21 cellular contexts compared by ENCODE assay signal in the genomic region with DNA sequence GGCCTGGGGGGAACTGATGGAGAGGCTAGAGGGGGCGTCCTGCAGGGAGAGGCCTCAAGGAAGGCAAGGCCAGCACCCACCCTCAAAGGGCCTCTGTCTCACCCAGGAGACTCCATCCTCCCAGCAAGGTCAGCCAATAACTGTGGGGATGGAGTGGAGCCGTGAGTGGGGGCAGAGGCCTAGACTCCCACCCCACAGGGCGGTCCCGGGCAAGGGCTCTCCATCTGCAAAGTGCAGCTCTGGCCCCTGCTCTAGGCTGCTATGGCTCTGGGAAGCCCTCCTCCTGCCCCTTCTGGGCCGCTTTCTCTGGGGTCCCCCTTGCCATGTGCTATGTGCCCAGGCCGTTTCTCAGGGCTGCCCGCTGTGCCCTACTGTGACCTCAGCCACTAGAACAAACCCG. TPM values are rescaled to one million over a fixed set of nuclear protein-coding genes. Genes with fewer than 3 reads are reported as not detected.
A peak's percentile ranks its signal among the peaks of the same experiment; 100 is the strongest.
DNase-seq lines count a peak whose midpoint lies in the region; ATAC-seq and TF ChIP-seq lines count a peak whose summit lies in the region.
"Had no signal": no experiment of that assay in that cellular context is flagged by ENCODE, and none has a peak within 500 bp of the region (broad histone marks: within the 10 kb centered on the region; RNA-seq: fewer than 3 reads in every experiment).

No MANE protein-coding gene starts in this region.

- H3K27ac Mint-ChIP-seq in natural killer cell treated with Interleukin-12 subunit alpha and Interleukin-12 subunit beta and Interleukin-15 and Interleukin-18, amount 100 ng/mL, for 72 hours: peak overlapping the region in 1 of 2 donors; percentile 41
- no peak overlapping the region for H3K27ac Mint-ChIP-seq in natural killer cell
- H3K27ac Mint-ChIP-seq in WTC11: peak overlapping the region; percentile 68; the same call in 1 of the 2 replicates
- peak overlapping the region; percentile 76 to 92 (median 79) for H3K27ac Mint-ChIP-seq in nephron
- H3K27ac Mint-ChIP-seq in activated CD4-positive, alpha-beta memory T cell treated with anti-CD3 and anti-CD28 coated beads, Interleukin-2, amount 10 ng/mL, durations not matched to agents 7 days and 5 days: no peak overlapping the region

- no peak for TF ChIP-seq CTCF in natural killer cell (IDR thresholded peaks at IDR 0.05)
- TF ChIP-seq CTCF in WTC11 (IDR thresholded peaks at IDR 0.05): no peak
- no peak for TF ChIP-seq CTCF in nephron (IDR thresholded peaks at IDR 0.05; ENCODE audit: unreplicated experiment in 3 of 3)
- no peak for TF ChIP-seq CTCF in upper lobe of right lung (IDR thresholded peaks at IDR 0.05)

- H3K27ac ChIP-seq in upper lobe of right lung: peak overlapping the region; percentile 6

- H3K27me3 ChIP-seq in upper lobe of right lung: no peaks in the 10 kb centered on the region

- H3K4me1 Mint-ChIP-seq in natural killer cell treated with Interleukin-12 subunit alpha and Interleukin-12 subunit beta and Interleukin-15 and Interleukin-18, amount 100 ng/mL, for 72 hours (ENCODE audit: low read depth in 2 of 2): no peaks in the 10 kb centered on the region
- H3K4me1 Mint-ChIP-seq in natural killer cell: no peaks in the 10 kb centered on the region
- H3K4me1 Mint-ChIP-seq in WTC11: no peaks in the 10 kb centered on the region
- H3K4me1 Mint-ChIP-seq in nephron: peaks cover 18% of the 10 kb centered on the region
- no peaks in the 10 kb centered on the region for H3K4me1 Mint-ChIP-seq in activated CD4-positive, alpha-beta memory T cell treated with anti-CD3 and anti-CD28 coated beads, Interleukin-2, amount 10 ng/mL, durations not matched to agents 7 days and 5 days
- H3K4me1 Mint-ChIP-seq: activated naive CD4-positive, alpha-beta T cell treated with anti-CD3 and anti-CD28 coated beads, Interleukin-2, amount 50 U/mL, for 24 hours had no signal

- intact Hi-C loops in natural killer cell (cut with micrococcal nuclease) (no loop called here), upper lobe of right lung (cut with DNase I) (no loop called here)

- ATAC-seq in natural killer cell treated with Interleukin-12 subunit alpha and Interleukin-12 subunit beta and Interleukin-15 and Interleukin-18, amount 100 ng/mL, for 72 hours: peak in 1 of 2 donors; percentile 7
- ATAC-seq in natural killer cell (no peak), WTC11 (no peak), upper lobe of right lung (no peak)

- no peaks in the 10 kb centered on the region for H3K9me3 Mint-ChIP-seq in natural killer cell treated with Interleukin-12 subunit alpha and Interleukin-12 subunit beta and Interleukin-15 and Interleukin-18, amount 100 ng/mL, for 72 hours
- H3K9me3 Mint-ChIP-seq in natural killer cell (no peaks in the 10 kb centered on the region), WTC11 (no peaks in the 10 kb centered on the region), nephron (no peaks in the 10 kb centered on the region)
- H3K9me3 Mint-ChIP-seq in activated CD4-positive, alpha-beta memory T cell treated with anti-CD3 and anti-CD28 coated beads, Interleukin-2, amount 10 ng/mL, durations not matched to agents 7 days and 5 days: no peaks in the 10 kb centered on the region
- H3K9me3 Mint-ChIP-seq: activated naive CD4-positive, alpha-beta T cell treated with anti-CD3 and anti-CD28 coated beads, Interleukin-2, amount 50 U/mL, for 24 hours; CD4-positive, alpha-beta memory T cell had no signal

- H3K36me3 Mint-ChIP-seq in natural killer cell treated with Interleukin-12 subunit alpha and Interleukin-12 subunit beta and Interleukin-15 and Interleukin-18, amount 100 ng/mL, for 72 hours: no peaks in the 10 kb centered on the region
- H3K36me3 Mint-ChIP-seq in natural killer cell (no peaks in the 10 kb centered on the region), WTC11 (peaks cover 16% of the 10 kb centered on the region; the same call in 1 of the 2 replicates), nephron (ENCODE audit: low read depth) (peaks cover 8% of the 10 kb centered on the region)
- H3K36me3 Mint-ChIP-seq in activated CD4-positive, alpha-beta memory T cell treated with anti-CD3 and anti-CD28 coated beads, Interleukin-2, amount 10 ng/mL, durations not matched to agents 7 days and 5 days (ENCODE audit: low read depth): peaks cover 19% of the 10 kb centered on the region
- H3K36me3 Mint-ChIP-seq: activated naive CD4-positive, alpha-beta T cell treated with anti-CD3 and anti-CD28 coated beads, Interleukin-2, amount 50 U/mL, for 24 hours had no signal

- no peaks in the 10 kb centered on the region for H3K9me3 ChIP-seq in upper lobe of right lung
- H3K9me3 ChIP-seq: HAP-1 had no signal

- H3K4me3 ChIP-seq in upper lobe of right lung: no peak overlapping the region
- H3K4me3 ChIP-seq: HAP-1, lung had no signal

- H3K27me3 Mint-ChIP-seq in natural killer cell treated with Interleukin-12 subunit alpha and Interleukin-12 subunit beta and Interleukin-15 and Interleukin-18, amount 100 ng/mL, for 72 hours: no peaks in the 10 kb centered on the region
- H3K27me3 Mint-ChIP-seq in natural killer cell (ENCODE audit: low read depth in 2 of 2) (no peaks in the 10 kb centered on the region), WTC11 (ENCODE audit: low read depth) (no peaks in the 10 kb centered on the region), nephron (ENCODE audit: low read depth) (no peaks in the 10 kb centered on the region)
- no peaks in the 10 kb centered on the region for H3K27me3 Mint-ChIP-seq in activated CD4-positive, alpha-beta memory T cell treated with anti-CD3 and anti-CD28 coated beads, Interleukin-2, amount 10 ng/mL, durations not matched to agents 7 days and 5 days
- H3K27me3 Mint-ChIP-seq: activated naive CD4-positive, alpha-beta T cell treated with anti-CD3 and anti-CD28 coated beads, Interleukin-2, amount 50 U/mL, for 24 hours; CD4-positive, alpha-beta memory T cell had no signal

- H3K4me1 ChIP-seq in upper lobe of right lung: no peaks in the 10 kb centered on the region
- H3K4me1 ChIP-seq: HAP-1 had no signal

- peaks cover 94% of the 10 kb centered on the region for H3K36me3 ChIP-seq in upper lobe of right lung

- CTCF ChIA-PET in WTC11 (lab: Charles Lee): interaction anchor here (3.5 kb wide), 1 partner anchor 53 kb away, joined by 16 read pairs; no protein-coding TSS in a partner anchor
- CTCF ChIA-PET in activated CD4-positive, alpha-beta memory T cell treated with anti-CD3 and anti-CD28 coated beads, Interleukin-2, amount 10 ng/mL, durations not matched to agents 7 days and 5 days (lab: Charles Lee): no interaction called here

- H3K4me3 Mint-ChIP-seq in natural killer cell treated with Interleukin-12 subunit alpha and Interleukin-12 subunit beta and Interleukin-15 and Interleukin-18, amount 100 ng/mL, for 72 hours: no peak overlapping the region
- H3K4me3 Mint-ChIP-seq in natural killer cell (no peak overlapping the region), WTC11 (no peak overlapping the region), nephron (no peak overlapping the region)
- no peak overlapping the region for H3K4me3 Mint-ChIP-seq in activated CD4-positive, alpha-beta memory T cell treated with anti-CD3 and anti-CD28 coated beads, Interleukin-2, amount 10 ng/mL, durations not matched to agents 7 days and 5 days
- H3K4me3 Mint-ChIP-seq: activated naive CD4-positive, alpha-beta T cell treated with anti-CD3 and anti-CD28 coated beads, Interleukin-2, amount 50 U/mL, for 24 hours; CD4-positive, alpha-beta memory T cell had no signal

- DNase-seq in natural killer cell treated with Interleukin-12 subunit alpha and Interleukin-12 subunit beta and Interleukin-15 and Interleukin-18, amount 100 ng/mL, for 72 hours (ENCODE audit: low spot score): peak; percentile 55
- no peak for DNase-seq in natural killer cell
- no peak for DNase-seq in WTC11 (ENCODE audit: low spot score)
- no peak for DNase-seq in upper lobe of right lung
- no peak for DNase-seq in T1000 (lab: John Stamatoyannopoulos, UW)
- DNase-seq in Kasumi-1 (lab: John Stamatoyannopoulos, UW): no peak
- no peak for DNase-seq in activated CD4-positive, alpha-beta memory T cell treated with anti-CD3 and anti-CD28 coated beads, Interleukin-2, amount 10 ng/mL, durations not matched to agents 7 days and 5 days
- DNase-seq: activated CD4-positive, CD25-positive, alpha-beta regulatory T cell treated with anti-CD3 and anti-CD28 coated beads, Interleukin-2, amount 50 U/mL, for 72 hours; CD4-positive, alpha-beta memory T cell; DMS 273 treated with DMSO at 0.1 percent for 48 hours; effector memory CD4-positive, alpha-beta T cell; islet precursor cell; MV-4-11; NCI-H1694; NCI-H526 treated with DMSO at 0.1 percent for 48 hours; stimulated activated CD4-positive, alpha-beta T cell treated with anti-CD3 and anti-CD28 coated beads, Interleukin-12 subunit alpha, Interleukin-12 subunit beta, amount 100 ng/mL, for 4 hours had no signal

- POLR2A ChIA-PET in WTC11 (lab: Charles Lee): no interaction called here
- POLR2A ChIA-PET in activated CD4-positive, alpha-beta memory T cell treated with anti-CD3 and anti-CD28 coated beads, Interleukin-2, amount 10 ng/mL, durations not matched to agents 7 days and 5 days (lab: Charles Lee): interaction anchor here (1.1 kb wide), 1 partner anchor 31 kb away, joined by 4 read pairs; the partner anchor contains the start of gene CDK9

RNA-seq across cellular contexts. Expression of gene FPGS, which starts 14.0 kb away (rescaled TPM):
- total RNA-seq in natural killer cell treated with Interleukin-12 subunit alpha and Interleukin-12 subunit beta and Interleukin-15 and Interleukin-18, amount 100 ng/mL, for 72 hours: 100 to 1,000 TPM in 1 of 2 donors, 10 to 100 TPM in 1; 96.0 to 150 TPM
- 100 to 1,000 TPM in 2 of 3 donors, 10 to 100 TPM in 1; 99.1 to 108 (median 107) TPM for total RNA-seq in natural killer cell
- total RNA-seq in WTC11 (2021): 67.7 to 81.7 TPM (median 69.3 TPM) in 3 replicates
- 68.9 TPM for total RNA-seq in upper lobe of right lung
- total RNA-seq in activated CD4-positive, alpha-beta memory T cell treated with anti-CD3 and anti-CD28 coated beads, Interleukin-2, amount 10 ng/mL, durations not matched to agents 7 days and 5 days: 10 to 100 TPM; 65.6 to 65.8 TPM

RNA-seq across cellular contexts. Expression of gene CDK9, which starts 30.9 kb away (rescaled TPM):
- total RNA-seq in natural killer cell treated with Interleukin-12 subunit alpha and Interleukin-12 subunit beta and Interleukin-15 and Interleukin-18, amount 100 ng/mL, for 72 hours: 100 to 1,000 TPM; 119 to 132 TPM
- total RNA-seq in natural killer cell (100 to 1,000 TPM; 181 to 207 (median 188) TPM), WTC11 (2021) (106 to 111 TPM (median 107 TPM) in 3 replicates), upper lobe of right lung (99.1 TPM)
- 100 to 1,000 TPM; 112 to 115 TPM for total RNA-seq in activated CD4-positive, alpha-beta memory T cell treated with anti-CD3 and anti-CD28 coated beads, Interleukin-2, amount 10 ng/mL, durations not matched to agents 7 days and 5 days

RNA-seq across cellular contexts. Expression of gene ENG, which starts 37.7 kb away (rescaled TPM):
- 10 to 100 TPM; 12.7 to 34.1 TPM for total RNA-seq in natural killer cell treated with Interleukin-12 subunit alpha and Interleukin-12 subunit beta and Interleukin-15 and Interleukin-18, amount 100 ng/mL, for 72 hours
- total RNA-seq in natural killer cell (10 to 100 TPM in 2 of 3 donors, 1 to 10 TPM in 1; 8.5 to 13.6 (median 12.3) TPM), WTC11 (2021) (3.7 to 4.4 TPM (median 4.2 TPM) in 3 replicates), upper lobe of right lung (322 TPM)
- 10 to 100 TPM; 13.1 to 14.1 TPM for total RNA-seq in activated CD4-positive, alpha-beta memory T cell treated with anti-CD3 and anti-CD28 coated beads, Interleukin-2, amount 10 ng/mL, durations not matched to agents 7 days and 5 days

RNA-seq across cellular contexts. Expression of gene SH2D3C, which starts 38.3 kb away (rescaled TPM):
- total RNA-seq in natural killer cell treated with Interleukin-12 subunit alpha and Interleukin-12 subunit beta and Interleukin-15 and Interleukin-18, amount 100 ng/mL, for 72 hours: 10 to 100 TPM; 23.9 to 29.1 TPM
- total RNA-seq in natural killer cell: 10 to 100 TPM; 42.8 to 86.8 (median 56.6) TPM
- 3.3 to 5.4 TPM (median 3.4 TPM) in 3 replicates for total RNA-seq in WTC11 (2021)
- total RNA-seq in upper lobe of right lung: 85.3 TPM
- total RNA-seq in activated CD4-positive, alpha-beta memory T cell treated with anti-CD3 and anti-CD28 coated beads, Interleukin-2, amount 10 ng/mL, durations not matched to agents 7 days and 5 days: 10 to 100 TPM; 80.8 to 81.9 TPM
- total RNA-seq: HT-29 had no signal

Comparison
In these comparisons a context has a peak if more than half of its experiments do, and no peak if none do; other contexts are left out.
1. H3K27ac Mint-ChIP-seq: peak in WTC11 (single experiment) and nephron (3 of 3); none in natural killer cell (0 of 2) and activated CD4-positive, alpha-beta memory T cell treated with anti-CD3 and anti-CD28 coated beads, Interleukin-2, amount 10 ng/mL, durations not matched to agents 7 days and 5 days (single experiment).